27 cellular contexts compared by ENCODE assay signal in the genomic region with DNA sequence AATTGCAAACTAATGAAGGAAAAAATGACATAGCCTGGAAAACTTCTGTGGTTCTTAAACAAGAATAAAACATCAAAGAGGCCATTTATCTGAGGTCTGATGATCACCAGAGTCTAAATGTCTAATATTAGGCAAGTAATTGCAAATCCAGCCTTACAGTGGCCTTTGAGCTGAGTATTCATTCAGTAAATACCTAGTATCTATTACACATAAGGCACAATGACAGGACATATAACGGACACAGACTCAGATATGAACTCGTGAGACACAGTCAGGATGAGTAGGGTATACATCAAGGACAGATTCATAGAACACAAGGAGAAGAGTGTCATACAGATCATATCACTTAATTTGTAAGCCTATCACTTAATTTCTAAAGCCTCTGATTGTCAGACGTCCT.
"Had no signal": no experiment of that assay in that cellular context is flagged by ENCODE, and none has a peak within 500 bp of the region (broad histone marks: within the 10 kb centered on the region; RNA-seq: fewer than 3 reads in every experiment).

No MANE protein-coding gene starts in this region.

- H3K4me3 Mint-ChIP-seq: dendritic cell treated with granulocyte-macrophage colony-stimulating factor and Interleukin-4, amounts not matched to agents 40 ng/mL and 50 ng/mL, for 4 days; effector memory CD8-positive, alpha-beta T cell; endodermal cell; mesothelial cell of epicardium; naive B cell had no signal

- H3K36me3 ChIP-seq: colonic mucosa had no signal

- H3K9me3 Mint-ChIP-seq: dendritic cell treated with granulocyte-macrophage colony-stimulating factor and Interleukin-4, amounts not matched to agents 40 ng/mL and 50 ng/mL, for 4 days; effector memory CD8-positive, alpha-beta T cell; endodermal cell; mesothelial cell of epicardium; naive B cell had no signal

- H3K4me1 Mint-ChIP-seq: endodermal cell, naive B cell had no signal

- H3K27me3 Mint-ChIP-seq: dendritic cell treated with granulocyte-macrophage colony-stimulating factor and Interleukin-4, amounts not matched to agents 40 ng/mL and 50 ng/mL, for 4 days; effector memory CD8-positive, alpha-beta T cell; naive B cell had no signal

- ATAC-seq: effector memory CD8-positive, alpha-beta T cell; esophagus mucosa; gastrocnemius medialis; heart right ventricle; left cardiac atrium; lower lobe of right lung; mucosa of descending colon had no signal

- H3K27ac Mint-ChIP-seq: dendritic cell treated with granulocyte-macrophage colony-stimulating factor and Interleukin-4, amounts not matched to agents 40 ng/mL and 50 ng/mL, for 4 days; effector memory CD8-positive, alpha-beta T cell; endodermal cell; mesothelial cell of epicardium; naive B cell had no signal

- H3K27me3 ChIP-seq: colonic mucosa, esophagus squamous epithelium, gastrocnemius medialis, heart right ventricle had no signal

- H3K4me3 ChIP-seq: colonic mucosa, esophagus squamous epithelium, gastrocnemius medialis, heart right ventricle, left ventricle myocardium inferior, lower lobe of right lung, mucosa of descending colon had no signal

- H3K27ac ChIP-seq: colonic mucosa, epithelial cell of prostate, esophagus squamous epithelium, gastrocnemius medialis, heart right ventricle, left ventricle myocardium inferior, lower lobe of right lung had no signal

- DNase-seq: colonic mucosa; cortex of kidney; effector CD8-positive, alpha-beta T cell; effector memory CD8-positive, alpha-beta T cell; endodermal cell; erythroblast; esophagus squamous epithelium; foreskin fibroblast; foreskin melanocyte; gastrocnemius medialis; glutamatergic neuron; head of caudate nucleus; heart right ventricle; hippocampal formation; left cardiac atrium; left ventricle myocardium inferior; lower lobe of right lung; mesenchymal stem cell; mucosa of descending colon; naive B cell had no signal

- H3K9me3 ChIP-seq: colonic mucosa, esophagus squamous epithelium, gastrocnemius medialis, heart right ventricle, left ventricle myocardium inferior, lower lobe of right lung, mucosa of descending colon had no signal

- FAIRE-seq: endometrium, islet of Langerhans, keratinocyte had no signal

- H3K4me1 ChIP-seq: colonic mucosa, esophagus squamous epithelium, gastrocnemius medialis, heart right ventricle, left ventricle myocardium inferior, lower lobe of right lung had no signal
